In genomic region chr1:6098303-6099215, GRCh38 we compare ENCODE assay signal across 1 cellular context.
TF ChIP-seq lines count a peak whose summit lies in the region.

No MANE protein-coding gene starts in this region.

TF ChIP-seq in K562, 482 proteins besides CTCF, POLR2A, EP300 and RAD21 (continued from another document):
- no peak for TF ChIP-seq REST (CRISPR knock-in tag; IDR thresholded peaks at IDR 0.05; ENCODE audit: low read depth)
TF ChIP-seq in K562: peak in this region for 0.
